In the genomic region with DNA sequence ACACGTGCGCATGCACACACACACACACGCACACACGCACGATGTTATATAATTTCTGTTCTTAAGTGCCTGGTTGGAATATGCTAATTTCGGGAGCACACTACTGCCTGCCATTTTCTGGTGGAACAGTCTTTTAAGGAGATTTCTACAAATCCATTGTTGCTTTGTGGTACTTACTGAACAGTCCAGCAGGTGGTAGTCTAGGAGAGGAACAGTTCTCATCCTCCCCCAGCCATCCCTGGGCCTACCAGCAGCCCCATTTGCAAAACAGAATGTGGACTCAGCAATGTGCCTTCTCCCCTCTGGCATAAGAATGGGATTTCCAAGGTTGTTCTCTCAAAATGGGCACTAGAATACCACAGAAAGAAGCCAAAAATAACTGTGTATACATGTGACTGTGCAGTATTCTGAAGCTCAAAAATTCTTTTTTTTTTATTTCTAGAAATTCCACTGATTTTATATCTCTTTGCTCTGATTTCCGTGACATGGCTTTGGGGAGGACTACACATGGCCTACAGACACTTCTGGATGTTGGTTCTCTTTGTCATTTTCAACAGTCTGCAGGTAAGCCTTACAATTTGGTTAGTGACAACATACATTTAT, we compare ENCODE assay signal across 1 cellular context.
TF ChIP-seq lines count a peak whose summit lies in the region.

No MANE protein-coding gene starts in this region.

TF ChIP-seq in K562, 482 proteins besides CTCF, POLR2A, EP300 and RAD21 (continued from another document):
- TF ChIP-seq, protein P1, sequence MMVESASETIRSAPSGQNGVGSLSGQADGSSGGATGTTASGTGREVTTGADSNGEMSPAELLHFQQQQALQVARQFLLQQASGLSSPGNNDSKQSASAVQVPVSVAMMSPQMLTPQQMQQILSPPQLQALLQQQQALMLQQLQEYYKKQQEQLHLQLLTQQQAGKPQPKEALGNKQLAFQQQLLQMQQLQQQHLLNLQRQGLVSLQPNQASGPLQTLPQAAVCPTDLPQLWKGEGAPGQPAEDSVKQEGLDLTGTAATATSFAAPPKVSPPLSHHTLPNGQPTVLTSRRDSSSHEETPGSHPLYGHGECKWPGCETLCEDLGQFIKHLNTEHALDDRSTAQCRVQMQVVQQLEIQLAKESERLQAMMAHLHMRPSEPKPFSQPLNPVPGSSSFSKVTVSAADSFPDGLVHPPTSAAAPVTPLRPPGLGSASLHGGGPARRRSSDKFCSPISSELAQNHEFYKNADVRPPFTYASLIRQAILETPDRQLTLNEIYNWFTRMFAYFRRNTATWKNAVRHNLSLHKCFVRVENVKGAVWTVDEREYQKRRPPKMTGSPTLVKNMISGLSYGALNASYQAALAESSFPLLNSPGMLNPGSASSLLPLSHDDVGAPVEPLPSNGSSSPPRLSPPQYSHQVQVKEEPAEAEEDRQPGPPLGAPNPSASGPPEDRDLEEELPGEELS (CRISPR knock-in tag; IDR thresholded peaks at IDR 0.05; ENCODE audit: borderline replicate concordance): no peak
- peak; percentile 81 for TF ChIP-seq SMC3 (conservative IDR thresholded peaks at IDR 0.05; ENCODE audit: insufficient read depth, low read depth, low read length)
- TF ChIP-seq ZNF778 (CRISPR knock-in tag; IDR thresholded peaks at IDR 0.05): no peak
- TF ChIP-seq, protein P2, sequence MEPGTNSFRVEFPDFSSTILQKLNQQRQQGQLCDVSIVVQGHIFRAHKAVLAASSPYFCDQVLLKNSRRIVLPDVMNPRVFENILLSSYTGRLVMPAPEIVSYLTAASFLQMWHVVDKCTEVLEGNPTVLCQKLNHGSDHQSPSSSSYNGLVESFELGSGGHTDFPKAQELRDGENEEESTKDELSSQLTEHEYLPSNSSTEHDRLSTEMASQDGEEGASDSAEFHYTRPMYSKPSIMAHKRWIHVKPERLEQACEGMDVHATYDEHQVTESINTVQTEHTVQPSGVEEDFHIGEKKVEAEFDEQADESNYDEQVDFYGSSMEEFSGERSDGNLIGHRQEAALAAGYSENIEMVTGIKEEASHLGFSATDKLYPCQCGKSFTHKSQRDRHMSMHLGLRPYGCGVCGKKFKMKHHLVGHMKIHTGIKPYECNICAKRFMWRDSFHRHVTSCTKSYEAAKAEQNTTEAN (CRISPR knock-in tag; IDR thresholded peaks at IDR 0.05): no peak
- TF ChIP-seq SMAD2 (IDR thresholded peaks at IDR 0.05; ENCODE audit: low read depth, low read length): no peak
- TF ChIP-seq SMARCE1 (IDR thresholded peaks at IDR 0.05): no peak
- TF ChIP-seq, protein P3, sequence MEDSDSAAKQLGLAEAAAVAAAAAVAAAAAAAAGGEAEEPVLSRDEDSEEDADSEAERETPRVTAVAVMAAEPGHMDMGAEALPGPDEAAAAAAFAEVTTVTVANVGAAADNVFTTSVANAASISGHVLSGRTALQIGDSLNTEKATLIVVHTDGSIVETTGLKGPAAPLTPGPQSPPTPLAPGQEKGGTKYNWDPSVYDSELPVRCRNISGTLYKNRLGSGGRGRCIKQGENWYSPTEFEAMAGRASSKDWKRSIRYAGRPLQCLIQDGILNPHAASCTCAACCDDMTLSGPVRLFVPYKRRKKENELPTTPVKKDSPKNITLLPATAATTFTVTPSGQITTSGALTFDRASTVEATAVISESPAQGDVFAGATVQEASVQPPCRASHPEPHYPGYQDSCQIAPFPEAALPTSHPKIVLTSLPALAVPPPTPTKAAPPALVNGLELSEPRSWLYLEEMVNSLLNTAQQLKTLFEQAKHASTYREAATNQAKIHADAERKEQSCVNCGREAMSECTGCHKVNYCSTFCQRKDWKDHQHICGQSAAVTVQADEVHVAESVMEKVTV (CRISPR knock-in tag; IDR thresholded peaks at IDR 0.05): peak; percentile 84
- TF ChIP-seq RBM22 (IDR thresholded peaks at IDR 0.05; ENCODE audit: low read depth, low read length, poor library complexity, severe bottlenecking): no peak
- TF ChIP-seq BDP1 (IDR thresholded peaks at IDR 0.05; ENCODE audit: insufficient read depth, insufficient read length): no peak
- peak; percentile 43; the same call in 1 of the 2 replicates for TF ChIP-seq C11orf30 (IDR thresholded peaks at IDR 0.05; ENCODE audit: low read depth)
- TF ChIP-seq STAG1 (CRISPR knock-in tag; IDR thresholded peaks at IDR 0.05; ENCODE audit: borderline replicate concordance): peak; percentile 51; the same call in 1 of the 2 replicates
- no peak for TF ChIP-seq ZNF347 (CRISPR knock-in tag; IDR thresholded peaks at IDR 0.05; ENCODE audit: low read depth)
- TF ChIP-seq RBM25 (IDR thresholded peaks at IDR 0.05; ENCODE audit: low read depth, low read length, severe bottlenecking): no peak
- TF ChIP-seq, protein P4, sequence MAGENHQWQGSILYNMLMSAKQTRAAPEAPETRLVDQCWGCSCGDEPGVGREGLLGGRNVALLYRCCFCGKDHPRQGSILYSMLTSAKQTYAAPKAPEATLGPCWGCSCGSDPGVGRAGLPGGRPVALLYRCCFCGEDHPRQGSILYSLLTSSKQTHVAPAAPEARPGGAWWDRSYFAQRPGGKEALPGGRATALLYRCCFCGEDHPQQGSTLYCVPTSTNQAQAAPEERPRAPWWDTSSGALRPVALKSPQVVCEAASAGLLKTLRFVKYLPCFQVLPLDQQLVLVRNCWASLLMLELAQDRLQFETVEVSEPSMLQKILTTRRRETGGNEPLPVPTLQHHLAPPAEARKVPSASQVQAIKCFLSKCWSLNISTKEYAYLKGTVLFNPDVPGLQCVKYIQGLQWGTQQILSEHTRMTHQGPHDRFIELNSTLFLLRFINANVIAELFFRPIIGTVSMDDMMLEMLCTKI (IDR thresholded peaks at IDR 0.05; ENCODE audit: partially characterized antibody): no peak
- peak; percentile 35 for TF ChIP-seq MAFK (IDR thresholded peaks at IDR 0.05; ENCODE audit: low read length)
- no peak for TF ChIP-seq FOS (IDR thresholded peaks at IDR 0.05; ENCODE audit: extremely low read depth, insufficient read length)
- TF ChIP-seq ZC3H8 (IDR thresholded peaks at IDR 0.05): no peak
- 0 out of 2 replicates have a peak, but pooled peaks have one; percentile 27 for TF ChIP-seq SOX6 (IDR thresholded peaks at IDR 0.05)
- TF ChIP-seq SAP30 (IDR thresholded peaks at IDR 0.05; ENCODE audit: borderline replicate concordance, insufficient read depth, low read depth, low read length, poor library complexity, severe bottlenecking): no peak
- no peak for TF ChIP-seq OTX1 (CRISPR knock-in tag; IDR thresholded peaks at IDR 0.05)
- no peak for TF ChIP-seq XRCC5 (IDR thresholded peaks at IDR 0.05; ENCODE audit: low read depth, low read length)
- peak; percentile 37; the same call in 1 of the 2 replicates for TF ChIP-seq EHMT2 (IDR thresholded peaks at IDR 0.05)
- no peak for TF ChIP-seq ZKSCAN8 (CRISPR knock-in tag; IDR thresholded peaks at IDR 0.05)
